ENCODE assay signal across 8 cellular contexts in the genomic region with DNA sequence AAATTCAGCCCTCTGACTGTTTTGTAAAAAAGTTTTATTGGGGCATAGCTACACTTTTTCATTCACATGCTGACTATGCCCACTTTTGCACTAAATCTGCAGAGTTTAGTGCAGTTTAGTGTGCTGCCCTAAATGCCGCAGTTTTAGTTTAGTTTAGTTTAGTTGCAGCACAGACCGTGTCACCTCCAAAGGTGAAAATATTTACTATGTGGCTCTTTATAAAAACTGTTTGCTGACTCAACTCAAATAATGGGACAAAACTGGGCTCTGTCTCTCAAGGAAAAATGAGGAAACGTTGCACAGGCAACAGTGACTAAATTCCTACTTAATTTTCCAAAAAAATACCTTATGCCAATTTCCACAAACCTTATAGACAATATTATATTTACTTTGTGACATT.
"Had no signal": no experiment of that assay in that cellular context is flagged by ENCODE, and none has a peak within 500 bp of the region (broad histone marks: within the 10 kb centered on the region; RNA-seq: fewer than 3 reads in every experiment).

No MANE protein-coding gene starts in this region.

- H3K4me1 Mint-ChIP-seq: IgD-negative memory B cell had no signal

- H3K27me3 Mint-ChIP-seq: IgD-negative memory B cell had no signal

- DNase-seq: IMR-90, KBM-7, KG1 had no signal

- H3K4me2 ChIP-seq: KMS-11 had no signal

- ATAC-seq: HepG2, K562 had no signal

- H3K9ac ChIP-seq: KMS-11 had no signal

- H3K4me3 Mint-ChIP-seq: IgD-negative memory B cell had no signal

- H3K4me3 ChIP-seq: K562 had no signal

- H3K36me3 Mint-ChIP-seq: IgD-negative memory B cell had no signal

- H3K27ac Mint-ChIP-seq: IgD-negative memory B cell had no signal

- H3K27ac ChIP-seq: HL-60, KMS-11 had no signal
